Comparison of ENCODE assay signal across 1 cellular context in genomic region chr6:33248932-33249731, GRCh38.
TF ChIP-seq lines count a peak whose summit lies in the region.

No MANE protein-coding gene starts in this region.

TF ChIP-seq in HepG2, 621 proteins besides CTCF, POLR2A, EP300 and RAD21 (continued from another document and continues in another):
- TF ChIP-seq ZNF770 (CRISPR knock-in tag; IDR thresholded peaks at IDR 0.05) (peak; percentile 89), ZNF207 (IDR thresholded peaks at IDR 0.05; ENCODE audit: borderline replicate concordance) (no peak), ZNF337 (CRISPR knock-in tag; IDR thresholded peaks at IDR 0.05; ENCODE audit: borderline replicate concordance, low read depth) (peak; percentile 41; the same call in 1 of the 2 replicates), ZBTB21 (CRISPR knock-in tag; IDR thresholded peaks at IDR 0.05) (0 out of 2 replicates have a peak, but pooled peaks have one; percentile 28), ZNF451 (CRISPR knock-in tag; IDR thresholded peaks at IDR 0.05) (peak; percentile 71), DR1 (CRISPR knock-in tag; IDR thresholded peaks at IDR 0.05) (peak; percentile 86), ZNF678 (CRISPR knock-in tag; IDR thresholded peaks at IDR 0.05) (no peak; the same call in 1 of the 2 replicates), ELF1 (CRISPR knock-in tag; IDR thresholded peaks at IDR 0.05) (peak; percentile 62; the same call in 1 of the 2 replicates), MTA3 (CRISPR knock-in tag; IDR thresholded peaks at IDR 0.05) (no peak), RARG (CRISPR knock-in tag; IDR thresholded peaks at IDR 0.05; ENCODE audit: low read depth) (peak; percentile 97), ZNF547 (CRISPR knock-in tag; IDR thresholded peaks at IDR 0.05) (no peak; the same call in 1 of the 2 replicates), KIAA2018 (CRISPR knock-in tag; IDR thresholded peaks at IDR 0.05; ENCODE audit: borderline replicate concordance) (peak; percentile 87; the same call in 1 of the 2 replicates), FOXP4 (CRISPR knock-in tag; IDR thresholded peaks at IDR 0.05) (no peak), ZBTB8A (CRISPR knock-in tag; IDR thresholded peaks at IDR 0.05; ENCODE audit: borderline replicate concordance, low read depth) (0 out of 2 replicates have a peak, but pooled peaks have one; percentile 85), HNF4G (IDR thresholded peaks at IDR 0.05; ENCODE audit: borderline replicate concordance, low read depth, low read length) (peak; percentile 69; the same call in 1 of the 2 replicates), HNF4G (CRISPR knock-in tag; IDR thresholded peaks at IDR 0.05; ENCODE audit: borderline replicate concordance, low read depth) (peak; percentile 32), KAT8 (CRISPR knock-in tag; IDR thresholded peaks at IDR 0.05) (peak; percentile 80), RFX3 (CRISPR knock-in tag; IDR thresholded peaks at IDR 0.05) (no peak), NFE2L1 (CRISPR knock-in tag; IDR thresholded peaks at IDR 0.05; ENCODE audit: borderline replicate concordance) (no peak), PATZ1 (CRISPR knock-in tag; IDR thresholded peaks at IDR 0.05) (no peak; the same call in none of the 2 replicates), GPBP1L1 (CRISPR knock-in tag; IDR thresholded peaks at IDR 0.05) (no peak), PAXIP1 (CRISPR knock-in tag; conservative IDR thresholded peaks at IDR 0.05) (peak; percentile 88), IKZF4 (CRISPR knock-in tag; IDR thresholded peaks at IDR 0.05; ENCODE audit: borderline replicate concordance, low read depth, not compliant biosample characterization) (no peak), ZNF460 (CRISPR knock-in tag; IDR thresholded peaks at IDR 0.05; ENCODE audit: borderline replicate concordance) (no peak), FUBP1 (CRISPR knock-in tag; IDR thresholded peaks at IDR 0.05; ENCODE audit: borderline replicate concordance) (no peak), HOXA3 (CRISPR knock-in tag; IDR thresholded peaks at IDR 0.05) (peak; percentile 70), POGZ (CRISPR knock-in tag; IDR thresholded peaks at IDR 0.05) (peak; percentile 78), ZNF790 (CRISPR knock-in tag; IDR thresholded peaks at IDR 0.05; ENCODE audit: borderline replicate concordance) (peak; percentile 84; the same call in 1 of the 2 replicates), CBX2 (IDR thresholded peaks at IDR 0.05; ENCODE audit: low read depth, low read length) (no peak), CBX2 (CRISPR knock-in tag; IDR thresholded peaks at IDR 0.05; ENCODE audit: low read depth) (no peak), CBFB (CRISPR knock-in tag; IDR thresholded peaks at IDR 0.05) (0 out of 2 replicates have a peak, but pooled peaks have one; percentile 38), TRIM22 (IDR thresholded peaks at IDR 0.05) (no peak), ARNT2 (CRISPR knock-in tag; IDR thresholded peaks at IDR 0.05; ENCODE audit: low read depth) (peak; percentile 84; the same call in 1 of the 2 replicates), ZFP1 (CRISPR knock-in tag; IDR thresholded peaks at IDR 0.05) (no peak), ZNF12 (CRISPR knock-in tag; IDR thresholded peaks at IDR 0.05) (no peak; the same call in 1 of the 2 replicates), NFKB2 (CRISPR knock-in tag; IDR thresholded peaks at IDR 0.05; ENCODE audit: borderline replicate concordance) (peak; percentile 55; the same call in 1 of the 2 replicates)
